In genomic region chr3:185046623-185047022, GRCh38 we compare ENCODE assay signal across 28 cellular contexts.
"Had no signal": no experiment of that assay in that cellular context is flagged by ENCODE, and none has a peak within 500 bp of the region (broad histone marks: within the 10 kb centered on the region; RNA-seq: fewer than 3 reads in every experiment).

No MANE protein-coding gene starts in this region.

- H3K4me1 ChIP-seq: body of pancreas had no signal

- H3K9me3 Mint-ChIP-seq: activated B cell treated with CpG ODN at 0.5 μM for 24 hours; mesothelial cell of epicardium; stimulated activated naive CD8-positive, alpha-beta T cell treated with anti-CD3 and anti-CD28 coated beads, Interleukin-15, Interleukin-2, amounts not matched to agents 100 ng/mL and 50 ng/mL, for 24 hours; T-helper 2 cell treated with Interferon-gamma antibody and Interleukin-4, amounts not matched to agents 5 μg/mL and 100 μg/mL, for 36 hours had no signal

- H3K36me3 ChIP-seq: cardiac muscle cell had no signal

- ATAC-seq: activated CD4-positive, alpha-beta T cell treated with anti-CD3 and anti-CD28 coated beads for 36 hours; activated CD8-positive, alpha-beta memory T cell treated with anti-CD3 and anti-CD28 coated beads, Interleukin-2, amount 10 ng/mL, durations not matched to agents 7 days and 5 days; activated CD8-positive, alpha-beta T cell treated with anti-CD3 and anti-CD28 coated beads, Interleukin-2, amount 10 ng/mL, durations not matched to agents 7 days and 5 days; activated T-cell treated with anti-CD3 and anti-CD28 coated beads, Interleukin-2, amount 50 U/mL, for 72 hours; body of pancreas; effector memory CD8-positive, alpha-beta T cell; esophagus mucosa; left lung; naive thymus-derived CD8-positive, alpha-beta T cell had no signal

- H3K27me3 ChIP-seq: body of pancreas, cardiac muscle cell, dorsolateral prefrontal cortex, left lung, right atrium auricular region, upper lobe of left lung had no signal

- H3K27me3 Mint-ChIP-seq: activated B cell treated with CpG ODN at 0.5 μM for 24 hours; activated CD4-positive, alpha-beta T cell treated with anti-CD3 and anti-CD28 coated beads for 36 hours; activated CD8-positive, alpha-beta memory T cell treated with anti-CD3 and anti-CD28 coated beads, Interleukin-2, amount 10 ng/mL, durations not matched to agents 7 days and 5 days; activated naive CD8-positive, alpha-beta T cell; effector memory CD8-positive, alpha-beta T cell; naive thymus-derived CD8-positive, alpha-beta T cell; stimulated activated naive CD8-positive, alpha-beta T cell treated with anti-CD3 and anti-CD28 coated beads, Interleukin-15, Interleukin-2, amounts not matched to agents 100 ng/mL and 50 ng/mL, for 24 hours had no signal

- DNase-seq: activated B cell treated with CpG ODN at 0.5 μM for 24 hours; activated CD4-positive, alpha-beta T cell treated with anti-CD3 and anti-CD28 coated beads for 36 hours; activated CD8-positive, alpha-beta memory T cell treated with anti-CD3 and anti-CD28 coated beads, Interleukin-2, amount 10 ng/mL, durations not matched to agents 7 days and 5 days; activated CD8-positive, alpha-beta T cell treated with anti-CD3 and anti-CD28 coated beads, Interleukin-2, amount 10 ng/mL, durations not matched to agents 7 days and 5 days; activated naive CD4-positive, alpha-beta T cell treated with Interleukin-2 at 50 U/mL for 16 hours; activated T-cell treated with anti-CD3 and anti-CD28 coated beads, Interleukin-2, amount 50 U/mL, for 72 hours; aorta; body of pancreas; cerebellar nuclear complex; dorsolateral prefrontal cortex; effector memory CD8-positive, alpha-beta T cell; foreskin fibroblast; kidney glomerular epithelial cell; left lung; naive thymus-derived CD8-positive, alpha-beta T cell; stimulated activated CD4-positive, alpha-beta T cell treated with anti-CD3 and anti-CD28 coated beads, Interleukin-12 subunit alpha, Interleukin-12 subunit beta, amount 100 ng/mL, for 4 hours; stimulated activated CD4-positive, alpha-beta T cell treated with anti-CD3 and anti-CD28 coated beads, Interleukin-4, amount 100 ng/mL, for 1 hour; substantia nigra; T-helper 1 cell; upper lobe of left lung had no signal

- H3K4me3 Mint-ChIP-seq: activated B cell treated with CpG ODN at 0.5 μM for 24 hours; activated CD4-positive, alpha-beta T cell treated with anti-CD3 and anti-CD28 coated beads for 36 hours; activated CD8-positive, alpha-beta memory T cell treated with anti-CD3 and anti-CD28 coated beads, Interleukin-2, amount 10 ng/mL, durations not matched to agents 7 days and 5 days; activated CD8-positive, alpha-beta T cell treated with anti-CD3 and anti-CD28 coated beads, Interleukin-2, amount 10 ng/mL, durations not matched to agents 7 days and 5 days; activated naive CD8-positive, alpha-beta T cell; activated T-cell treated with anti-CD3 and anti-CD28 coated beads, Interleukin-2, amount 50 U/mL, for 72 hours; effector memory CD8-positive, alpha-beta T cell; mesothelial cell of epicardium; naive thymus-derived CD8-positive, alpha-beta T cell; stimulated activated naive CD8-positive, alpha-beta T cell treated with anti-CD3 and anti-CD28 coated beads, Interleukin-15, Interleukin-2, amounts not matched to agents 100 ng/mL and 50 ng/mL, for 24 hours; T-helper 2 cell treated with Interferon-gamma antibody and Interleukin-4, amounts not matched to agents 5 μg/mL and 100 μg/mL, for 36 hours had no signal

- H3K27ac ChIP-seq: cardiac muscle cell, dorsolateral prefrontal cortex had no signal

- H3K9me3 ChIP-seq: body of pancreas, left lung, right atrium auricular region, upper lobe of left lung had no signal

- H3K27ac Mint-ChIP-seq: activated B cell treated with CpG ODN at 0.5 μM for 24 hours; activated CD4-positive, alpha-beta T cell treated with anti-CD3 and anti-CD28 coated beads for 36 hours; activated CD8-positive, alpha-beta memory T cell treated with anti-CD3 and anti-CD28 coated beads, Interleukin-2, amount 10 ng/mL, durations not matched to agents 7 days and 5 days; activated CD8-positive, alpha-beta T cell treated with anti-CD3 and anti-CD28 coated beads, Interleukin-2, amount 10 ng/mL, durations not matched to agents 7 days and 5 days; activated naive CD8-positive, alpha-beta T cell; activated T-cell treated with anti-CD3 and anti-CD28 coated beads, Interleukin-2, amount 50 U/mL, for 72 hours; effector memory CD8-positive, alpha-beta T cell; stimulated activated naive CD8-positive, alpha-beta T cell treated with anti-CD3 and anti-CD28 coated beads, Interleukin-15, Interleukin-2, amounts not matched to agents 100 ng/mL and 50 ng/mL, for 24 hours; T-helper 2 cell treated with Interferon-gamma antibody and Interleukin-4, amounts not matched to agents 5 μg/mL and 100 μg/mL, for 36 hours had no signal

- H3K4me1 Mint-ChIP-seq: activated B cell treated with CpG ODN at 0.5 μM for 24 hours; activated CD4-positive, alpha-beta T cell treated with anti-CD3 and anti-CD28 coated beads for 36 hours; activated CD8-positive, alpha-beta memory T cell treated with anti-CD3 and anti-CD28 coated beads, Interleukin-2, amount 10 ng/mL, durations not matched to agents 7 days and 5 days had no signal

- H3K4me3 ChIP-seq: body of pancreas, cardiac muscle cell, coronary artery, dorsolateral prefrontal cortex, left lung, right atrium auricular region, upper lobe of left lung had no signal
